Comparison of ENCODE assay signal across 2 cellular contexts in the genomic region with DNA sequence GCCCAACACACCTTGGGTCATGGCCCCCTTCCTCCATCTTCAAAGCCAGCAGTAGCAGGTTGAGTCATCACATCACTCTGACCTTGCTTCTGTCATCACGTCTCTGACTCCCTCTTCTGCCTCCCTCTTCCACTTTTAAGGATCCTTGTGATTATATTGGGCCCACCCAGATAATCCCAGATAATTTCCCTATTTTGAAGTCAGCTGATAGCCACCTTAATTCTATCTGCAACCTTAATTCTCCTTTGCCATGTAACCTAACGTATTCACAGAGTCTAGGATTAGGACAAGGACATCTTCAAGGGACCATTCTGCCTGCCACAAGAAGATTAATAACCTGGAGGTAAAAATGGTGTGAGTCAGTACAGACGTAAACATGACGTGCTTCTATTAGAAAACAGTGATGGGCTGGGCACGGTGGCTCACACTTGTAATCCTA.
TF ChIP-seq lines count a peak whose summit lies in the region.

No MANE protein-coding gene starts in this region.

TF ChIP-seq in A549, 52 proteins besides CTCF, POLR2A, EP300 and RAD21:
- TF ChIP-seq CBX2 (IDR thresholded peaks at IDR 0.05; ENCODE audit: borderline replicate concordance, low read depth) (no peak), HOXA7 (CRISPR knock-in tag; IDR thresholded peaks at IDR 0.05) (no peak), USF2 (IDR thresholded peaks at IDR 0.05) (no peak), POLR2AphosphoS2 (conservative IDR thresholded peaks at IDR 0.05; ENCODE audit: low read length) (no peak), MAZ (IDR thresholded peaks at IDR 0.05; ENCODE audit: borderline replicate concordance, low read depth, low read length) (no peak)
- TF ChIP-seq, protein P1, sequence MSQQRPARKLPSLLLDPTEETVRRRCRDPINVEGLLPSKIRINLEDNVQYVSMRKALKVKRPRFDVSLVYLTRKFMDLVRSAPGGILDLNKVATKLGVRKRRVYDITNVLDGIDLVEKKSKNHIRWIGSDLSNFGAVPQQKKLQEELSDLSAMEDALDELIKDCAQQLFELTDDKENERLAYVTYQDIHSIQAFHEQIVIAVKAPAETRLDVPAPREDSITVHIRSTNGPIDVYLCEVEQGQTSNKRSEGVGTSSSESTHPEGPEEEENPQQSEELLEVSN (IDR thresholded peaks at IDR 0.05; ENCODE audit: borderline replicate concordance, low read depth): no peak

TF ChIP-seq in H1, 55 proteins besides CTCF, POLR2A, EP300 and RAD21:
- TF ChIP-seq, protein P2, sequence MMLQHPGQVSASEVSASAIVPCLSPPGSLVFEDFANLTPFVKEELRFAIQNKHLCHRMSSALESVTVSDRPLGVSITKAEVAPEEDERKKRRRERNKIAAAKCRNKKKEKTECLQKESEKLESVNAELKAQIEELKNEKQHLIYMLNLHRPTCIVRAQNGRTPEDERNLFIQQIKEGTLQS (IDR thresholded peaks at IDR 0.05; ENCODE audit: insufficient read depth, low read depth, low read length): no peak
- TF ChIP-seq CBX5 (IDR thresholded peaks at IDR 0.05; ENCODE audit: low read depth, low read length) (no peak), JUND (IDR thresholded peaks at IDR 0.05; ENCODE audit: low read length) (no peak), BRCA1 (IDR thresholded peaks at IDR 0.05; ENCODE audit: low read depth, low read length) (no peak), ASH2L (IDR thresholded peaks at IDR 0.05; ENCODE audit: low read length) (no peak), TBP (IDR thresholded peaks at IDR 0.05; ENCODE audit: low read depth, low read length) (no peak), RXRA (IDR thresholded peaks at IDR 0.05; ENCODE audit: insufficient read depth, low read depth, low read length) (no peak), CHD2 (IDR thresholded peaks at IDR 0.05; ENCODE audit: low read length) (no peak), BCL11A (IDR thresholded peaks at IDR 0.05; ENCODE audit: low read depth in 2 of 2, low read length in 2 of 2) (no peak), GTF2F1 (IDR thresholded peaks at IDR 0.05; ENCODE audit: borderline replicate concordance, low read depth, low read length) (no peak), PHF8 (conservative IDR thresholded peaks at IDR 0.05; ENCODE audit: low read depth, low read length) (no peak), MAFK (IDR thresholded peaks at IDR 0.05; ENCODE audit: low read depth, low read length) (no peak), FOSL1 (IDR thresholded peaks at IDR 0.05; ENCODE audit: insufficient read depth, low read depth, low read length) (no peak), HDAC2 (IDR thresholded peaks at IDR 0.05; ENCODE audit: borderline replicate concordance in 1 of 2, low read depth in 2 of 2, low read length in 2 of 2) (no peak), TAF1 (IDR thresholded peaks at IDR 0.05; ENCODE audit: low read depth, low read length) (no peak), ATF2 (IDR thresholded peaks at IDR 0.05; ENCODE audit: low read length) (no peak), SIN3A (conservative IDR thresholded peaks at IDR 0.05 in 1 of 2, IDR thresholded peaks at IDR 0.05 in 1 of 2; ENCODE audit: low read depth in 1 of 2, low read length in 2 of 2) (no peak)
TF ChIP-seq in H1: peak in this region for 0.
